In genomic region chr7:5831196-5831595, GRCh38 we compare ENCODE assay signal across 18 cellular contexts. TPM values are rescaled to one million over a fixed set of nuclear protein-coding genes. Genes with fewer than 3 reads are reported as not detected.
DNase-seq lines count a peak whose midpoint lies in the region; ATAC-seq and TF ChIP-seq lines count a peak whose summit lies in the region.
"Had no signal": no experiment of that assay in that cellular context is flagged by ENCODE, and none has a peak within 500 bp of the region (broad histone marks: within the 10 kb centered on the region; RNA-seq: fewer than 3 reads in every experiment).

No MANE protein-coding gene starts in this region.

- no peaks in the 10 kb centered on the region for H3K4me1 ChIP-seq in testis
- no peaks in the 10 kb centered on the region for H3K4me1 ChIP-seq in SJCRH30
- H3K4me1 ChIP-seq: stomach had no signal

- H3K36me3 Mint-ChIP-seq in activated naive CD8-positive, alpha-beta T cell, result peaks cover 4% of the 10 kb centered on the region
- peaks cover 5% of the 10 kb centered on the region for H3K36me3 Mint-ChIP-seq in activated naive CD8-positive, alpha-beta T cell treated with anti-CD3 and anti-CD28 coated beads for 36 hours
- no peaks in the 10 kb centered on the region for H3K36me3 Mint-ChIP-seq in brain

- DNase-seq in activated naive CD8-positive, alpha-beta T cell treated with anti-CD3 and anti-CD28 coated beads for 36 hours, result no peak
- DNase-seq in kidney epithelial cell (ENCODE audit: low read depth), result peak; percentile 39
- peak; percentile 32 for DNase-seq in testis
- no peak for DNase-seq in substantia nigra (lab: John Stamatoyannopoulos, UW)
- no peak for DNase-seq in SJCRH30
- DNase-seq: DMS53, NCI-H2107, stomach had no signal

- 66 to 68% methylated on average over 2 to 12 of the region's 12 CpGs for WGBS in testis, 2 donors

- H3K4me3 Mint-ChIP-seq in activated naive CD8-positive, alpha-beta T cell, result no peak overlapping the region
- H3K4me3 Mint-ChIP-seq in activated naive CD8-positive, alpha-beta T cell treated with anti-CD3 and anti-CD28 coated beads for 36 hours, result no peak overlapping the region
- H3K4me3 Mint-ChIP-seq in brain, result peak overlapping the region in 4 of 5 experiments; percentile 9 to 52 (median 41)

- H3K9me3 ChIP-seq in testis (no peaks in the 10 kb centered on the region), SJCRH30 (replicated peaks) (no peaks in the 10 kb centered on the region)
- H3K9me3 ChIP-seq: stomach had no signal

- intact Hi-C loops in testis (cut with DNase I; ENCODE audit: low total_unique reads), result no loop called here

- no peak for TF ChIP-seq CTCF in brain (conservative IDR thresholded peaks at IDR 0.05)
- TF ChIP-seq CTCF in kidney epithelial cell (IDR thresholded peaks at IDR 0.05; ENCODE audit: insufficient read depth, low read length, poor library complexity, severe bottlenecking), result no peak
- TF ChIP-seq CTCF in testis (IDR thresholded peaks at IDR 0.05), result no peak

- peaks cover 47% of the 10 kb centered on the region for H3K4me1 Mint-ChIP-seq in activated naive CD8-positive, alpha-beta T cell (ENCODE audit: low read depth)
- H3K4me1 Mint-ChIP-seq in activated naive CD8-positive, alpha-beta T cell treated with anti-CD3 and anti-CD28 coated beads for 36 hours, result peaks cover 36% of the 10 kb centered on the region
- peaks cover 14% of the 10 kb centered on the region for H3K4me1 Mint-ChIP-seq in brain

- peak overlapping the region; percentile 41 for H3K27ac Mint-ChIP-seq in activated naive CD8-positive, alpha-beta T cell
- no peak overlapping the region for H3K27ac Mint-ChIP-seq in activated naive CD8-positive, alpha-beta T cell treated with anti-CD3 and anti-CD28 coated beads for 36 hours
- peak overlapping the region; percentile 40 to 93 (median 78) for H3K27ac Mint-ChIP-seq in brain

- H3K9me3 Mint-ChIP-seq in activated naive CD8-positive, alpha-beta T cell (ENCODE audit: low read depth), result no peaks in the 10 kb centered on the region
- no peaks in the 10 kb centered on the region for H3K9me3 Mint-ChIP-seq in activated naive CD8-positive, alpha-beta T cell treated with anti-CD3 and anti-CD28 coated beads for 36 hours
- H3K9me3 Mint-ChIP-seq in brain, result no peaks in the 10 kb centered on the region

- no peaks in the 10 kb centered on the region for H3K27me3 Mint-ChIP-seq in activated naive CD8-positive, alpha-beta T cell
- H3K27me3 Mint-ChIP-seq in activated naive CD8-positive, alpha-beta T cell treated with anti-CD3 and anti-CD28 coated beads for 36 hours, result no peaks in the 10 kb centered on the region
- H3K27me3 Mint-ChIP-seq in brain, result no peaks in the 10 kb centered on the region

- TF ChIP-seq POLR2A in testis (IDR thresholded peaks at IDR 0.05), result no peak

- H3K36me3 ChIP-seq in kidney epithelial cell (ENCODE audit: control insufficient read depth, insufficient read depth, low read length) (no peaks in the 10 kb centered on the region), testis (ENCODE audit: low read depth, missing control alignments) (no peaks in the 10 kb centered on the region), SJCRH30 (no peaks in the 10 kb centered on the region)

- no peak overlapping the region for H3K27ac ChIP-seq in testis
- no peak overlapping the region for H3K27ac ChIP-seq in substantia nigra (ENCODE audit: low read depth, low read length, poor library complexity, severe bottlenecking)
- H3K27ac ChIP-seq in SJCRH30, result no peak overlapping the region
- H3K27ac ChIP-seq: SK-N-MC, stomach, VCaP had no signal

- H3K27me3 ChIP-seq in kidney epithelial cell (ENCODE audit: control insufficient read depth, insufficient read depth, low read length) (no peaks in the 10 kb centered on the region), testis (no peaks in the 10 kb centered on the region), SJCRH30 (peaks cover 2% of the 10 kb centered on the region; the same call in 1 of the 2 replicates)
- H3K27me3 ChIP-seq: stomach had no signal

- no peak for ATAC-seq in HG03469 (IDR thresholded peaks at IDR 0.05; ENCODE audit: unreplicated experiment)

- H3K4me3 ChIP-seq in kidney epithelial cell (ENCODE audit: low read depth, low read length) (no peak overlapping the region), testis (no peak overlapping the region), SJCRH30 (no peak overlapping the region)
- H3K4me3 ChIP-seq: SK-N-MC, stomach had no signal

RNA-seq across cellular contexts. Expression of gene OCM, which starts 49.4 kb away (rescaled TPM):
- not detected for total RNA-seq in activated naive CD8-positive, alpha-beta T cell treated with anti-CD3 and anti-CD28 coated beads for 36 hours
- polyA plus RNA-seq in brain (ENCODE audit: insufficient read depth, low read depth, low replicate concordance) (not detected), testis (ENCODE audit: insufficient read depth, low read depth, low replicate concordance) (2.3 TPM)
- total RNA-seq in kidney epithelial cell (not detected in 2 replicates), testis (1 to 10 TPM; 1.2 to 1.6 TPM)
- total RNA-seq in SJCRH30 (2014; rRNA removed; shearing (Covaris generic)), result not detected in 2 replicates
- total RNA-seq: A673, dermis microvascular lymphatic vessel endothelial cell, myocyte, stomach had no signal
- polyA plus RNA-seq: adipose tissue, keratinocyte had no signal

RNA-seq across cellular contexts. Expression of gene RNF216, which starts 49.7 kb away (rescaled TPM):
- total RNA-seq in activated naive CD8-positive, alpha-beta T cell treated with anti-CD3 and anti-CD28 coated beads for 36 hours, result 10 to 100 TPM; 45.5 to 48.1 TPM
- 27.1 TPM for polyA plus RNA-seq in brain (ENCODE audit: insufficient read depth, low read depth, low replicate concordance)
- 38.9 and 39.9 TPM in 2 replicates for total RNA-seq in kidney epithelial cell
- total RNA-seq in testis, result 100 to 1,000 TPM in 1 of 2 donors, 10 to 100 TPM in 1; 96.4 to 112 TPM
- 78.6 TPM for polyA plus RNA-seq in testis (ENCODE audit: insufficient read depth, low read depth, low replicate concordance)
- 44.3 and 47.4 TPM in 2 replicates for total RNA-seq in SJCRH30 (2014; rRNA removed; shearing (Covaris generic))

Comparison
In these comparisons a context has a peak if more than half of its experiments do, and no peak if none do; other contexts are left out.
1. H3K4me3 Mint-ChIP-seq: peak in brain (4 of 5); none in activated naive CD8-positive, alpha-beta T cell (single experiment) and activated naive CD8-positive, alpha-beta T cell treated with anti-CD3 and anti-CD28 coated beads for 36 hours (single experiment).
2. DNase-seq: peak in kidney epithelial cell (single experiment) and testis (single experiment); none in activated naive CD8-positive, alpha-beta T cell treated with anti-CD3 and anti-CD28 coated beads for 36 hours (single experiment), substantia nigra (0 of 49) and SJCRH30 (0 of 2).